ENCODE assay signal across 6 cellular contexts in genomic region chr19:34970185-34970780, GRCh38. TPM values are rescaled to one million over a fixed set of nuclear protein-coding genes. Genes with fewer than 3 reads are reported as not detected.
DNase-seq lines count a peak whose midpoint lies in the region; ATAC-seq, FAIRE-seq and TF ChIP-seq lines count a peak whose summit lies in the region.
"Not testable (repeated sequence)": the region's sequence is repeated elsewhere in the genome, so short reads cannot be mapped to it uniquely, and the experiment has no call there.

No MANE protein-coding gene starts in this region.

- H3K27me3 Mint-ChIP-seq in T-helper 17 cell; endodermal cell (ENCODE audit: insufficient read depth): not testable (repeated sequence)
- H3K27me3 Mint-ChIP-seq in osteocyte (ENCODE audit: unreplicated experiment), result peaks cover 11% of the 10 kb centered on the region

- BruUV-seq in K562 (replicated peaks; lab: Mats Ljungman, UMichigan); HepG2 (replicated peaks; lab: Mats Ljungman, UMichigan): not testable (repeated sequence)

- in situ Hi-C loops in K562 (cut with MboI), result not testable (repeated sequence)
- in situ Hi-C loops in HepG2 (cut with HindIII; ENCODE audit: extremely low pct_ligation_motif_present, low pct_unique_long_range_greater_than_20kb), result loop anchor here (5.0 kb wide), 1 partner anchor 42 kb away; no protein-coding TSS in a partner anchor

- WGBS in K562 (ENCODE audit: insufficient coverage, low coverage, missing lambda C conversion rate), result 29% methylated on average over 12 of the region's 12 CpGs
- 89 to 93% methylated on average over 3 to 10 of the region's 12 CpGs for WGBS in endodermal cell (ENCODE audit: insufficient coverage in 1 of 2, insufficient read length in 1 of 2), 2 experiments
- WGBS in HepG2 (ENCODE audit: low lambda C conversion rate), result 55% methylated on average over 12 of the region's 12 CpGs

- not testable (repeated sequence) for H3K4me3 Mint-ChIP-seq in T-helper 17 cell; endodermal cell; osteocyte (ENCODE audit: unreplicated experiment)

- TF ChIP-seq POLR2A in K562 (conservative IDR thresholded peaks at IDR 0.05); HepG2 (IDR thresholded peaks at IDR 0.05; ENCODE audit: insufficient read depth in 1 of 2, low read depth in 2 of 2, low read length in 2 of 2): not testable (repeated sequence)

- H3K9me1 ChIP-seq in K562 (ENCODE audit: control insufficient read depth, insufficient read depth, low read length), result not testable (repeated sequence)

- not testable (repeated sequence) for H3K9me3 ChIP-seq in MM.1S (replicated peaks; ENCODE audit: insufficient read depth, low read length); T-helper 17 cell (ENCODE audit: control insufficient read depth, low read length, poor library complexity, severe bottlenecking)
- H3K9me3 ChIP-seq in K562 (replicated peaks; ENCODE audit: control insufficient read depth, insufficient read depth, low read depth, low read length) (peaks cover 18% of the 10 kb centered on the region), endodermal cell (ENCODE audit: control insufficient read depth, low read length) (peaks cover 52% of the 10 kb centered on the region), HepG2 (ENCODE audit: low read length) (peaks cover 17% of the 10 kb centered on the region; the same call in 1 of the 2 replicates)

- peaks cover 59% of the 10 kb centered on the region for H3K9me3 Mint-ChIP-seq in endodermal cell
- H3K9me3 Mint-ChIP-seq in osteocyte (ENCODE audit: unreplicated experiment), result not testable (repeated sequence)

- H3K36me3 Mint-ChIP-seq in T-helper 17 cell (ENCODE audit: low read depth); endodermal cell (ENCODE audit: low read depth); osteocyte (ENCODE audit: unreplicated experiment): not testable (repeated sequence)

- H3K27ac Mint-ChIP-seq in T-helper 17 cell, result peak overlapping the region; percentile 68
- H3K27ac Mint-ChIP-seq in endodermal cell; osteocyte (ENCODE audit: unreplicated experiment): not testable (repeated sequence)

- CTCF ChIA-PET in K562 (lab: Yijun Ruan, JAX; ENCODE audit: low intra/inter-chr PET ratio); HepG2 (lab: Yijun Ruan, JAX; ENCODE audit: low intra/inter-chr PET ratio, low total read pairs): not testable (repeated sequence)

- ATAC-seq in T-helper 17 cell, K562, HepG2: not testable (repeated sequence)

- DNase-seq in MM.1S (peak; percentile 54), endodermal cell (peak; percentile 20), osteocyte (ENCODE audit: extremely low spot score, unreplicated experiment) (peak; percentile 70)
- not testable (repeated sequence) for DNase-seq in T-helper 17 cell; K562 (ENCODE audit: extremely low read depth in 1 of 4, low spot score in 3 of 4); HepG2 (ENCODE audit: low spot score)

- intact Hi-C loops in K562 (cut with micrococcal nuclease), result loop anchor here (5.0 kb wide), 2 partner anchors 128 to 167 kb away; partner anchors contain the start of genes FXYD1 and LGI4
- intact Hi-C loops in HepG2 (cut with micrococcal nuclease; ENCODE audit: unreplicated experiment), result not testable (repeated sequence)

- not testable (repeated sequence) for TF ChIP-seq EP300 in K562 (IDR thresholded peaks at IDR 0.05; ENCODE audit: low read length); HepG2 (IDR thresholded peaks at IDR 0.05; ENCODE audit: low read depth in 2 of 2, low read length in 2 of 2); HepG2 (CRISPR knock-in tag; IDR thresholded peaks at IDR 0.05; ENCODE audit: borderline replicate concordance)

- H2AFZ ChIP-seq in MM.1S (ENCODE audit: low read length); K562 (ENCODE audit: low read depth, low read length); HepG2 (ENCODE audit: low read length): not testable (repeated sequence)

- not testable (repeated sequence) for H3K4me1 Mint-ChIP-seq in T-helper 17 cell; endodermal cell; osteocyte (ENCODE audit: unreplicated experiment)

- not testable (repeated sequence) for H3K36me3 ChIP-seq in MM.1S (replicated peaks; ENCODE audit: insufficient read depth, low read length); K562 (ENCODE audit: control insufficient read depth, insufficient read depth, low read length); endodermal cell (ENCODE audit: control insufficient read depth, insufficient read depth, low read length); HepG2 (replicated peaks in 1 of 2; ENCODE audit: control insufficient read depth in 1 of 2, insufficient read depth in 2 of 2, low read length in 2 of 2)

- H3K9me2 ChIP-seq in MM.1S (replicated peaks; ENCODE audit: insufficient read depth, low read length), result not testable (repeated sequence)

- not testable (repeated sequence) for H3F3A ChIP-seq in MM.1S (ENCODE audit: insufficient read depth, low read length)

- H4K20me1 ChIP-seq in MM.1S (ENCODE audit: insufficient read depth, low read length); K562 (replicated peaks; ENCODE audit: control insufficient read depth, insufficient read depth, low read length); HepG2 (ENCODE audit: insufficient read depth, low read length): not testable (repeated sequence)

- not testable (repeated sequence) for H3K4me2 ChIP-seq in MM.1S (ENCODE audit: low read depth, low read length); K562 (ENCODE audit: insufficient read depth, low read length); HepG2 (ENCODE audit: low read depth, low read length)

- not testable (repeated sequence) for TF ChIP-seq RAD21 in K562 (CRISPR knock-in tag; conservative IDR thresholded peaks at IDR 0.05 in 1 of 2, IDR thresholded peaks at IDR 0.05 in 1 of 2); HepG2 (CRISPR knock-in tag; IDR thresholded peaks at IDR 0.05)

- TF ChIP-seq CTCF in MM.1S (IDR thresholded peaks at IDR 0.05; ENCODE audit: low read length); K562 (IDR thresholded peaks at IDR 0.05 in 2 of 3, conservative IDR thresholded peaks at IDR 0.05 in 1 of 3; ENCODE audit: insufficient read depth in 2 of 3, low read depth in 1 of 3, low read length in 3 of 3); endodermal cell (conservative IDR thresholded peaks at IDR 0.05); HepG2 (CRISPR knock-in tag; IDR thresholded peaks at IDR 0.05); osteocyte (IDR thresholded peaks at IDR 0.05): not testable (repeated sequence)

- H3K27ac ChIP-seq in MM.1S (ENCODE audit: low read length); K562 (ENCODE audit: extremely low read depth, low read depth, low read length); endodermal cell (ENCODE audit: low read depth, low read length); HepG2 (ENCODE audit: extremely low read length, insufficient read depth, low read length): not testable (repeated sequence)

- H3K27me3 ChIP-seq in MM.1S (replicated peaks; ENCODE audit: insufficient read depth, low read length) (peaks cover 53% of the 10 kb centered on the region), HepG2 (ENCODE audit: control insufficient read depth in 1 of 2, insufficient read depth in 2 of 2, low read length in 2 of 2) (peaks cover 1 to 40% of the 10 kb centered on the region in 2 experiments; a peak in 2 of 5 replicates)
- H3K27me3 ChIP-seq in K562 (ENCODE audit: control insufficient read depth in 2 of 2, insufficient read depth in 2 of 2, low read length in 2 of 2); endodermal cell (ENCODE audit: control insufficient read depth, insufficient read depth, low read length, poor library complexity, severe bottlenecking): not testable (repeated sequence)

- H3K79me2 ChIP-seq in MM.1S (ENCODE audit: low read length); K562 (ENCODE audit: control insufficient read depth, insufficient read depth, low read length); HepG2 (ENCODE audit: insufficient read depth, low read length): not testable (repeated sequence)

- POLR2A ChIA-PET in K562 (lab: Yijun Ruan, JAX); HepG2 (lab: Yijun Ruan, JAX): not testable (repeated sequence)

- not testable (repeated sequence) for H3K4me3 ChIP-seq in MM.1S (ENCODE audit: low read length); K562; HepG2 (replicated peaks in 1 of 3; ENCODE audit: insufficient read depth in 1 of 3, low read depth in 2 of 3, low read length in 3 of 3)
- H3K4me3 ChIP-seq in endodermal cell (ENCODE audit: low read length), result peak overlapping the region; percentile 13

- FAIRE-seq in K562 (lab: Jason Lieb, UNC); HepG2 (lab: Jason Lieb, UNC): not testable (repeated sequence)

- H3K4me1 ChIP-seq in MM.1S (ENCODE audit: low read length); endodermal cell (ENCODE audit: control insufficient read depth, insufficient read depth, low read length): not testable (repeated sequence)
- H3K4me1 ChIP-seq in K562 (replicated peaks in 1 of 2; ENCODE audit: control insufficient read depth in 2 of 2, insufficient read depth in 2 of 2, low read length in 2 of 2) (peaks cover 9 to 15% of the 10 kb centered on the region in 2 experiments; a peak in 3 of 5 replicates), HepG2 (ENCODE audit: insufficient read depth, low read length) (peaks cover 53% of the 10 kb centered on the region)

- H3K9ac ChIP-seq in MM.1S (ENCODE audit: low read length); K562 (ENCODE audit: insufficient read depth in 1 of 2, low read depth in 2 of 2, low read length in 2 of 2); endodermal cell (ENCODE audit: extremely low read depth, low read length, poor library complexity, severe bottlenecking); HepG2 (ENCODE audit: insufficient read depth, low read depth, low read length): not testable (repeated sequence)

RNA-seq across cellular contexts. Expression of gene ZNF792, which starts 6.3 kb away (rescaled TPM):
- total RNA-seq in T-helper 17 cell (10 to 100 TPM; 15.1 to 15.5 TPM), K562 (2014; rRNA removed) (14.5 and 14.6 TPM in 2 replicates), K562 (2014; rRNA removed; fragmentation: Illumina TruSeq; extraction: Trizol) (15.8 and 17.7 TPM in 2 replicates), K562 (2015; rRNA removed; fragmentation: Illumina TruSeq; extraction: Trizol) (10.0 and 10.4 TPM in 2 replicates), K562 (2021) (15.5 and 16.5 TPM in 2 replicates), endodermal cell (10 to 100 TPM; 30.2 to 32.1 TPM), HepG2 (2016; rRNA removed; fragmentation: Illumina TruSeq; extraction: Trizol) (5.5 and 6.3 TPM in 2 replicates), osteocyte (3.0 and 4.1 TPM in 2 replicates)
- 49.4 and 86.2 TPM in 2 replicates for total RNA-seq in K562 (2011; cell fraction: chromatin; rRNA removed; ENCODE audit: low replicate concordance)
- total RNA-seq in K562 (2011; cell fraction: nucleolus; rRNA removed), result 38.2 and 47.9 TPM in 2 replicates
- total RNA-seq in K562 (2011; cell fraction: nucleoplasm; rRNA removed), result 33.4 and 39.9 TPM in 2 replicates
- polyA plus RNA-seq in K562 (2011; rRNA removed) (9.6 and 12.0 TPM in 2 replicates), K562 (2014; fragmentation: Illumina TruSeq; extraction: Trizol) (9.9 and 10.2 TPM in 2 replicates), K562 (2014; fragmentation: Nextera tagmentation; extraction: Ambion mirVana) (1 to 10 TPM; 3.3 to 3.5 TPM), K562 (2014; rRNA removed) (7.0 and 7.9 TPM in 2 replicates), HepG2 (2011; rRNA removed) (9.1 and 11.5 TPM in 2 replicates)
- polyA plus RNA-seq in K562 (2011; cell fraction: cytosol; rRNA removed), result 6.8 and 6.9 TPM in 2 replicates
- 17.3 and 18.8 TPM in 2 replicates for polyA plus RNA-seq in K562 (2011; cell fraction: nucleus; rRNA removed)
- 7.3 and 9.8 TPM in 2 replicates for polyA plus RNA-seq in K562 (2012)
- polyA minus RNA-seq in K562 (2011; rRNA and poly(A)+ RNA removed), result 37.5 and 38.9 TPM in 2 replicates
- 9.4 and 17.3 TPM in 2 replicates for polyA minus RNA-seq in K562 (2011; cell fraction: cytosol; rRNA and poly(A)+ RNA removed)
- 32.0 and 50.6 TPM in 2 replicates for polyA minus RNA-seq in K562 (2011; cell fraction: nucleus; rRNA and poly(A)+ RNA removed)
- polyA plus RNA-seq in endodermal cell (2013, experiment 1 of 2), result 4.6 TPM
- polyA plus RNA-seq in endodermal cell (2013, experiment 2 of 2), result 5.4 TPM
- 0.61 and 0.88 TPM in 2 replicates for total RNA-seq in HepG2 (2016; cell fraction: cytosol; rRNA removed; fragmentation: Illumina TruSeq; extraction: Trizol; ENCODE audit: low read depth)
- 4.8 and 6.5 TPM in 2 replicates for total RNA-seq in HepG2 (2016; cell fraction: insoluble cytoplasmic fraction; rRNA removed; fragmentation: Illumina TruSeq; extraction: Trizol)
- total RNA-seq in HepG2 (2016; cell fraction: membrane; rRNA removed; fragmentation: Illumina TruSeq; extraction: Trizol), result 3.4 TPM in 2 replicates
- total RNA-seq in HepG2 (2016; cell fraction: nucleus; rRNA removed; fragmentation: Illumina TruSeq; extraction: Trizol), result 4.8 and 6.0 TPM in 2 replicates
- polyA plus RNA-seq in HepG2 (2011; cell fraction: cytosol; rRNA removed), result 6.9 and 7.9 TPM in 2 replicates
- 8.8 and 9.8 TPM in 2 replicates for polyA plus RNA-seq in HepG2 (2011; cell fraction: nucleus; rRNA removed)
- 4.4 and 4.5 TPM in 2 replicates for polyA plus RNA-seq in HepG2 (2012)
- 0.40 and 0.45 TPM in 2 replicates for polyA plus RNA-seq in HepG2 (2016; cell fraction: cytosol; fragmentation: Illumina TruSeq; extraction: Trizol; ENCODE audit: low read depth)
- polyA plus RNA-seq in HepG2 (2016; cell fraction: insoluble cytoplasmic fraction; fragmentation: Illumina TruSeq; extraction: Trizol; ENCODE audit: low read depth), result 2.9 and 3.3 TPM in 2 replicates
- polyA plus RNA-seq in HepG2 (2016; cell fraction: membrane; fragmentation: Illumina TruSeq; extraction: Trizol; ENCODE audit: low read depth), result 1.0 and 1.2 TPM in 2 replicates
- polyA plus RNA-seq in HepG2 (2016; cell fraction: nucleus; fragmentation: Illumina TruSeq; extraction: Trizol; ENCODE audit: insufficient read depth, low read depth), result 3.7 and 4.6 TPM in 2 replicates
- polyA minus RNA-seq in HepG2 (2011; rRNA and poly(A)+ RNA removed; ENCODE audit: low replicate concordance), result 5.1 and 35.3 TPM in 2 replicates
- polyA minus RNA-seq in HepG2 (2011; cell fraction: cytosol; rRNA and poly(A)+ RNA removed), result 17.0 and 18.6 TPM in 2 replicates
- polyA minus RNA-seq in HepG2 (2011; cell fraction: nucleus; rRNA and poly(A)+ RNA removed), result 31.9 and 39.7 TPM in 2 replicates

RNA-seq across cellular contexts. Expression of gene GRAMD1A, which starts 29.8 kb away (rescaled TPM):
- total RNA-seq in T-helper 17 cell (100 to 1,000 TPM; 153 to 162 TPM), K562 (2014; rRNA removed) (41.8 and 47.0 TPM in 2 replicates), K562 (2014; rRNA removed; fragmentation: Illumina TruSeq; extraction: Trizol) (13.9 and 16.4 TPM in 2 replicates), K562 (2015; rRNA removed; fragmentation: Illumina TruSeq; extraction: Trizol) (19.4 and 20.5 TPM in 2 replicates), K562 (2021) (58.7 and 62.5 TPM in 2 replicates), endodermal cell (100 to 1,000 TPM; 115 to 137 TPM), HepG2 (2016; rRNA removed; fragmentation: Illumina TruSeq; extraction: Trizol) (8.0 and 14.7 TPM in 2 replicates), osteocyte (77.8 and 80.8 TPM in 2 replicates)
- total RNA-seq in K562 (2011; cell fraction: chromatin; rRNA removed; ENCODE audit: low replicate concordance), result 167 and 288 TPM in 2 replicates
- 130 and 133 TPM in 2 replicates for total RNA-seq in K562 (2011; cell fraction: nucleolus; rRNA removed)
- 132 and 192 TPM in 2 replicates for total RNA-seq in K562 (2011; cell fraction: nucleoplasm; rRNA removed)
- polyA plus RNA-seq in K562 (2011; rRNA removed) (39.4 and 54.3 TPM in 2 replicates), K562 (2014; fragmentation: Illumina TruSeq; extraction: Trizol) (38.5 and 54.1 TPM in 2 replicates), K562 (2014; fragmentation: Nextera tagmentation; extraction: Ambion mirVana) (1 to 10 TPM; 1.4 to 1.7 TPM), K562 (2014; rRNA removed) (61.7 and 63.8 TPM in 2 replicates), HepG2 (2011; rRNA removed) (171 and 181 TPM in 2 replicates)
- polyA plus RNA-seq in K562 (2011; cell fraction: cytosol; rRNA removed), result 51.1 and 57.8 TPM in 2 replicates
- 131 and 183 TPM in 2 replicates for polyA plus RNA-seq in K562 (2011; cell fraction: nucleus; rRNA removed)
- polyA plus RNA-seq in K562 (2012), result 35.7 and 68.6 TPM in 2 replicates
- 41.4 and 44.4 TPM in 2 replicates for polyA minus RNA-seq in K562 (2011; rRNA and poly(A)+ RNA removed)
- polyA minus RNA-seq in K562 (2011; cell fraction: cytosol; rRNA and poly(A)+ RNA removed), result 39.7 and 39.8 TPM in 2 replicates
- polyA minus RNA-seq in K562 (2011; cell fraction: nucleus; rRNA and poly(A)+ RNA removed), result 31.2 and 45.4 TPM in 2 replicates
- 101 TPM for polyA plus RNA-seq in endodermal cell (2013, experiment 1 of 2)
- 87.3 TPM for polyA plus RNA-seq in endodermal cell (2013, experiment 2 of 2)
- total RNA-seq in HepG2 (2016; cell fraction: cytosol; rRNA removed; fragmentation: Illumina TruSeq; extraction: Trizol; ENCODE audit: low read depth), result 23.3 and 25.4 TPM in 2 replicates
- total RNA-seq in HepG2 (2016; cell fraction: insoluble cytoplasmic fraction; rRNA removed; fragmentation: Illumina TruSeq; extraction: Trizol), result 7.2 and 15.9 TPM in 2 replicates
- total RNA-seq in HepG2 (2016; cell fraction: membrane; rRNA removed; fragmentation: Illumina TruSeq; extraction: Trizol), result 26.9 and 28.0 TPM in 2 replicates
- 17.9 and 19.7 TPM in 2 replicates for total RNA-seq in HepG2 (2016; cell fraction: nucleus; rRNA removed; fragmentation: Illumina TruSeq; extraction: Trizol)
- polyA plus RNA-seq in HepG2 (2011; cell fraction: cytosol; rRNA removed), result 68.5 and 120 TPM in 2 replicates
- 669 and 1,022 TPM in 2 replicates for polyA plus RNA-seq in HepG2 (2011; cell fraction: nucleus; rRNA removed)
- polyA plus RNA-seq in HepG2 (2012), result 68.6 and 85.6 TPM in 2 replicates
- polyA plus RNA-seq in HepG2 (2016; cell fraction: cytosol; fragmentation: Illumina TruSeq; extraction: Trizol; ENCODE audit: low read depth), result 47.6 and 52.1 TPM in 2 replicates
- 11.6 and 19.2 TPM in 2 replicates for polyA plus RNA-seq in HepG2 (2016; cell fraction: insoluble cytoplasmic fraction; fragmentation: Illumina TruSeq; extraction: Trizol; ENCODE audit: low read depth)
- polyA plus RNA-seq in HepG2 (2016; cell fraction: membrane; fragmentation: Illumina TruSeq; extraction: Trizol; ENCODE audit: low read depth), result 43.5 and 50.9 TPM in 2 replicates
- polyA plus RNA-seq in HepG2 (2016; cell fraction: nucleus; fragmentation: Illumina TruSeq; extraction: Trizol; ENCODE audit: insufficient read depth, low read depth), result 55.7 and 69.0 TPM in 2 replicates
- 32.3 and 120 TPM in 2 replicates for polyA minus RNA-seq in HepG2 (2011; rRNA and poly(A)+ RNA removed; ENCODE audit: low replicate concordance)
- polyA minus RNA-seq in HepG2 (2011; cell fraction: cytosol; rRNA and poly(A)+ RNA removed), result 59.4 and 66.8 TPM in 2 replicates
- polyA minus RNA-seq in HepG2 (2011; cell fraction: nucleus; rRNA and poly(A)+ RNA removed), result 94.2 and 105 TPM in 2 replicates

RNA-seq across cellular contexts. Expression of gene ZNF30, which starts 43.6 kb away (rescaled TPM):
- total RNA-seq in T-helper 17 cell (1 to 10 TPM; 3.0 to 3.5 TPM), K562 (2014; rRNA removed) (7.1 and 10.8 TPM in 2 replicates), K562 (2014; rRNA removed; fragmentation: Illumina TruSeq; extraction: Trizol) (10.7 and 11.1 TPM in 2 replicates), K562 (2015; rRNA removed; fragmentation: Illumina TruSeq; extraction: Trizol) (9.0 and 10.6 TPM in 2 replicates), K562 (2021) (10.3 and 11.4 TPM in 2 replicates), endodermal cell (1 to 10 TPM; 4.6 to 6.8 TPM), HepG2 (2016; rRNA removed; fragmentation: Illumina TruSeq; extraction: Trizol) (4.4 and 6.2 TPM in 2 replicates), osteocyte (3.9 and 6.2 TPM in 2 replicates)
- 8.3 and 8.9 TPM in 2 replicates for total RNA-seq in K562 (2011; cell fraction: chromatin; rRNA removed; ENCODE audit: low replicate concordance)
- 7.9 and 9.7 TPM in 2 replicates for total RNA-seq in K562 (2011; cell fraction: nucleolus; rRNA removed)
- total RNA-seq in K562 (2011; cell fraction: nucleoplasm; rRNA removed), result 5.2 and 5.6 TPM in 2 replicates
- polyA plus RNA-seq in K562 (2011; rRNA removed) (8.3 and 9.7 TPM in 2 replicates), K562 (2014; fragmentation: Illumina TruSeq; extraction: Trizol) (8.3 and 9.8 TPM in 2 replicates), K562 (2014; fragmentation: Nextera tagmentation; extraction: Ambion mirVana) (10 to 100 TPM in 1 of 2 experiments, 1 to 10 TPM in 1; 9.2 to 13.4 TPM), K562 (2014; rRNA removed) (7.3 and 7.6 TPM in 2 replicates), HepG2 (2011; rRNA removed) (2.1 and 2.3 TPM in 2 replicates)
- 4.2 and 6.0 TPM in 2 replicates for polyA plus RNA-seq in K562 (2011; cell fraction: cytosol; rRNA removed)
- 5.6 and 6.1 TPM in 2 replicates for polyA plus RNA-seq in K562 (2011; cell fraction: nucleus; rRNA removed)
- polyA plus RNA-seq in K562 (2012), result 6.8 and 8.6 TPM in 2 replicates
- polyA minus RNA-seq in K562 (2011; rRNA and poly(A)+ RNA removed), result 12.3 and 15.3 TPM in 2 replicates
- 4.3 and 6.1 TPM in 2 replicates for polyA minus RNA-seq in K562 (2011; cell fraction: cytosol; rRNA and poly(A)+ RNA removed)
- 10.9 and 11.2 TPM in 2 replicates for polyA minus RNA-seq in K562 (2011; cell fraction: nucleus; rRNA and poly(A)+ RNA removed)
- 5.4 TPM for polyA plus RNA-seq in endodermal cell (2013, experiment 1 of 2)
- polyA plus RNA-seq in endodermal cell (2013, experiment 2 of 2), result 5.2 TPM
- 1.3 and 1.4 TPM in 2 replicates for total RNA-seq in HepG2 (2016; cell fraction: cytosol; rRNA removed; fragmentation: Illumina TruSeq; extraction: Trizol; ENCODE audit: low read depth)
- 4.0 and 6.2 TPM in 2 replicates for total RNA-seq in HepG2 (2016; cell fraction: insoluble cytoplasmic fraction; rRNA removed; fragmentation: Illumina TruSeq; extraction: Trizol)
- 1.6 and 2.0 TPM in 2 replicates for total RNA-seq in HepG2 (2016; cell fraction: membrane; rRNA removed; fragmentation: Illumina TruSeq; extraction: Trizol)
- 2.9 TPM in 2 replicates for total RNA-seq in HepG2 (2016; cell fraction: nucleus; rRNA removed; fragmentation: Illumina TruSeq; extraction: Trizol)
- polyA plus RNA-seq in HepG2 (2011; cell fraction: cytosol; rRNA removed), result 0.99 and 2.0 TPM in 2 replicates
- 1.7 and 2.2 TPM in 2 replicates for polyA plus RNA-seq in HepG2 (2011; cell fraction: nucleus; rRNA removed)
- 2.0 and 2.3 TPM in 2 replicates for polyA plus RNA-seq in HepG2 (2012)
- 0.37 and 0.49 TPM in 2 replicates for polyA plus RNA-seq in HepG2 (2016; cell fraction: cytosol; fragmentation: Illumina TruSeq; extraction: Trizol; ENCODE audit: low read depth)
- 4.0 and 4.7 TPM in 2 replicates for polyA plus RNA-seq in HepG2 (2016; cell fraction: insoluble cytoplasmic fraction; fragmentation: Illumina TruSeq; extraction: Trizol; ENCODE audit: low read depth)
- polyA plus RNA-seq in HepG2 (2016; cell fraction: membrane; fragmentation: Illumina TruSeq; extraction: Trizol; ENCODE audit: low read depth), result 0.87 and 1.1 TPM in 2 replicates
- 5.5 and 5.9 TPM in 2 replicates for polyA plus RNA-seq in HepG2 (2016; cell fraction: nucleus; fragmentation: Illumina TruSeq; extraction: Trizol; ENCODE audit: insufficient read depth, low read depth)
- 2.0 and 3.4 TPM in 2 replicates for polyA minus RNA-seq in HepG2 (2011; rRNA and poly(A)+ RNA removed; ENCODE audit: low replicate concordance)
- polyA minus RNA-seq in HepG2 (2011; cell fraction: cytosol; rRNA and poly(A)+ RNA removed), result 1.5 and 1.8 TPM in 2 replicates
- 3.5 and 4.0 TPM in 2 replicates for polyA minus RNA-seq in HepG2 (2011; cell fraction: nucleus; rRNA and poly(A)+ RNA removed)

RNA-seq across cellular contexts. Expression of gene SCN1B, which starts 60.0 kb away (rescaled TPM):
- 1 to 10 TPM; 1.9 to 6.2 TPM for total RNA-seq in T-helper 17 cell
- total RNA-seq in K562 (2011; cell fraction: chromatin; rRNA removed; ENCODE audit: low replicate concordance), result 6.3 and 14.6 TPM in 2 replicates
- total RNA-seq in K562 (2011; cell fraction: nucleolus; rRNA removed), result 7.7 and 7.9 TPM in 2 replicates
- 8.3 and 13.4 TPM in 2 replicates for total RNA-seq in K562 (2011; cell fraction: nucleoplasm; rRNA removed)
- total RNA-seq in K562 (2014; rRNA removed), result 0.91 and 1.6 TPM in 2 replicates
- 0.51 and 0.80 TPM in 2 replicates for total RNA-seq in K562 (2014; rRNA removed; fragmentation: Illumina TruSeq; extraction: Trizol)
- total RNA-seq in K562 (2015; rRNA removed; fragmentation: Illumina TruSeq; extraction: Trizol), result 0.91 and 1.2 TPM in 2 replicates
- 1.8 TPM in 2 replicates for total RNA-seq in K562 (2021)
- polyA plus RNA-seq in K562 (2011; rRNA removed), result 2.5 and 4.2 TPM in 2 replicates
- 2.3 and 2.6 TPM in 2 replicates for polyA plus RNA-seq in K562 (2011; cell fraction: cytosol; rRNA removed)
- polyA plus RNA-seq in K562 (2011; cell fraction: nucleus; rRNA removed), result 9.1 and 10.0 TPM in 2 replicates
- 1.4 and 3.7 TPM in 2 replicates for polyA plus RNA-seq in K562 (2012)
- 0.79 and 1.0 TPM in 2 replicates for polyA plus RNA-seq in K562 (2014; fragmentation: Illumina TruSeq; extraction: Trizol)
- polyA plus RNA-seq in K562 (2014; fragmentation: Nextera tagmentation; extraction: Ambion mirVana), result under 1 TPM; 0.03 to 0.06 TPM
- polyA plus RNA-seq in K562 (2014; rRNA removed), result 1.2 and 2.1 TPM in 2 replicates
- 1.1 and 2.6 TPM in 2 replicates for polyA minus RNA-seq in K562 (2011; rRNA and poly(A)+ RNA removed)
- polyA minus RNA-seq in K562 (2011; cell fraction: cytosol; rRNA and poly(A)+ RNA removed), result 1.2 and 1.5 TPM in 2 replicates
- 1.6 and 2.2 TPM in 2 replicates for polyA minus RNA-seq in K562 (2011; cell fraction: nucleus; rRNA and poly(A)+ RNA removed)
- total RNA-seq in endodermal cell, result 1 to 10 TPM; 1.4 to 1.5 TPM
- 1.7 TPM for polyA plus RNA-seq in endodermal cell (2013, experiment 1 of 2)
- 2.5 TPM for polyA plus RNA-seq in endodermal cell (2013, experiment 2 of 2)
- 1.5 and 2.7 TPM in 2 replicates for total RNA-seq in HepG2 (2016; rRNA removed; fragmentation: Illumina TruSeq; extraction: Trizol)
- 4.5 and 6.0 TPM in 2 replicates for total RNA-seq in HepG2 (2016; cell fraction: cytosol; rRNA removed; fragmentation: Illumina TruSeq; extraction: Trizol; ENCODE audit: low read depth)
- 1.1 and 2.5 TPM in 2 replicates for total RNA-seq in HepG2 (2016; cell fraction: insoluble cytoplasmic fraction; rRNA removed; fragmentation: Illumina TruSeq; extraction: Trizol)
- total RNA-seq in HepG2 (2016; cell fraction: membrane; rRNA removed; fragmentation: Illumina TruSeq; extraction: Trizol), result 6.4 and 8.1 TPM in 2 replicates
- total RNA-seq in HepG2 (2016; cell fraction: nucleus; rRNA removed; fragmentation: Illumina TruSeq; extraction: Trizol), result 1.5 and 2.0 TPM in 2 replicates
- polyA plus RNA-seq in HepG2 (2011; rRNA removed), result 20.1 and 24.5 TPM in 2 replicates
- polyA plus RNA-seq in HepG2 (2011; cell fraction: cytosol; rRNA removed), result 14.0 and 14.1 TPM in 2 replicates
- polyA plus RNA-seq in HepG2 (2011; cell fraction: nucleus; rRNA removed), result 42.7 and 48.8 TPM in 2 replicates
- 5.5 and 5.6 TPM in 2 replicates for polyA plus RNA-seq in HepG2 (2012)
- polyA plus RNA-seq in HepG2 (2016; cell fraction: cytosol; fragmentation: Illumina TruSeq; extraction: Trizol; ENCODE audit: low read depth), result 8.2 and 8.5 TPM in 2 replicates
- polyA plus RNA-seq in HepG2 (2016; cell fraction: insoluble cytoplasmic fraction; fragmentation: Illumina TruSeq; extraction: Trizol; ENCODE audit: low read depth), result 1.9 and 2.0 TPM in 2 replicates
- polyA plus RNA-seq in HepG2 (2016; cell fraction: membrane; fragmentation: Illumina TruSeq; extraction: Trizol; ENCODE audit: low read depth), result 8.0 and 8.2 TPM in 2 replicates
- polyA plus RNA-seq in HepG2 (2016; cell fraction: nucleus; fragmentation: Illumina TruSeq; extraction: Trizol; ENCODE audit: insufficient read depth, low read depth), result 6.6 and 6.8 TPM in 2 replicates
- polyA minus RNA-seq in HepG2 (2011; rRNA and poly(A)+ RNA removed; ENCODE audit: low replicate concordance), result 0.89 and 10.7 TPM in 2 replicates
- 4.2 TPM in 2 replicates for polyA minus RNA-seq in HepG2 (2011; cell fraction: cytosol; rRNA and poly(A)+ RNA removed)
- 10.8 and 11.2 TPM in 2 replicates for polyA minus RNA-seq in HepG2 (2011; cell fraction: nucleus; rRNA and poly(A)+ RNA removed)
- 7.3 and 8.1 TPM in 2 replicates for total RNA-seq in osteocyte
